Comparison of ENCODE assay signal across 8 cellular contexts in genomic region chr4:153222790-153223417, GRCh38. TPM values are rescaled to one million over a fixed set of nuclear protein-coding genes. Genes with fewer than 3 reads are reported as not detected.
DNase-seq lines count a peak whose midpoint lies in the region; ATAC-seq and TF ChIP-seq lines count a peak whose summit lies in the region.

No MANE protein-coding gene starts in this region.

- CTCF ChIA-PET in HEK293T (lab: Yijun Ruan, JAX): interaction anchor here (0.6 to 1.6 kb wide), 7 partner anchors 10 to 80 kb away, joined by 3 to 7 read pairs (median 4); partner anchors contain the start of gene TRIM2

- H3K9me3 Mint-ChIP-seq in natural killer cell: no peaks in the 10 kb centered on the region

- H3K27me3 ChIP-seq in aorta (ENCODE audit: control insufficient read depth in 1 of 2, insufficient read depth in 2 of 2, low read length in 1 of 2): no peaks in the 10 kb centered on the region

- POLR2A ChIA-PET in HEK293T (lab: Yijun Ruan, JAX): interaction anchor here (1.0 to 2.6 kb wide), 10 partner anchors 10 to 243 kb away, joined by 3 to 14 read pairs (median 4); partner anchors contain the start of genes TMEM131L and TRIM2

- ATAC-seq in GM18502 (IDR thresholded peaks at IDR 0.05; ENCODE audit: poor library complexity, unreplicated experiment): peak; percentile 55
- ATAC-seq in natural killer cell: peak; percentile 64 to 80 (median 68)
- ATAC-seq in aorta (ENCODE audit: low FRiP score): peak; percentile 92

- DNase-seq in HEK293T (ENCODE audit: extremely low spot score) (peak; percentile 65), NCI-H226 (peak; percentile 13), fibroblast of the aortic adventitia (ENCODE audit: low read depth) (peak; percentile 37), natural killer cell (peak; percentile 17), aorta (peak; percentile 73 to 87), putamen (ENCODE audit: low spot score) (no peak)
- DNase-seq in activated effector memory CD4-positive, alpha-beta T cell treated with anti-CD3 and anti-CD28 coated beads, Interleukin-2, amount 50 U/mL, for 16 hours: peak; percentile 73

- H3K27ac Mint-ChIP-seq in natural killer cell: no peak overlapping the region

- H3K4me1 ChIP-seq in aorta (ENCODE audit: control insufficient read depth in 1 of 2, insufficient read depth in 2 of 2, low read length in 2 of 2): no peaks in the 10 kb centered on the region

- WGBS in aorta, 2 donors: 0% methylated on average over 51 to 57 of the region's 57 CpGs

- H3K27me3 Mint-ChIP-seq in natural killer cell (ENCODE audit: low read depth in 2 of 2): peaks cover 36 to 49% of the 10 kb centered on the region in 2 donors

- TF ChIP-seq CTCF in fibroblast of the aortic adventitia (IDR thresholded peaks at IDR 0.05; ENCODE audit: insufficient read depth, low read length) (no peak), natural killer cell (IDR thresholded peaks at IDR 0.05) (no peak)

- no peaks in the 10 kb centered on the region for H3K9me3 ChIP-seq in aorta (ENCODE audit: control insufficient read depth, low read length)

- peak overlapping the region; percentile 52 to 79 for H3K27ac ChIP-seq in aorta (ENCODE audit: low read depth in 1 of 2, low read length in 2 of 2)

- H3K36me3 ChIP-seq in aorta (ENCODE audit: control insufficient read depth in 1 of 2, insufficient read depth in 2 of 2, low read length in 1 of 2): no peaks in the 10 kb centered on the region

- intact Hi-C loops in natural killer cell (cut with micrococcal nuclease) (no loop called here), aorta (cut with DNase I) (loop anchor here in 1 of 2 donors (5.0 kb wide), 1 partner anchor 71 kb away; no protein-coding TSS in a partner anchor)

- peaks cover 12 to 15% of the 10 kb centered on the region in 2 donors for H3K4me1 Mint-ChIP-seq in natural killer cell

- H3K36me3 Mint-ChIP-seq in natural killer cell: peaks cover 12% of the 10 kb centered on the region

- H3K4me3 ChIP-seq in fibroblast of the aortic adventitia (ENCODE audit: low read depth, low read length) (peak overlapping the region; percentile 79), aorta (ENCODE audit: low read length in 2 of 2) (peak overlapping the region; percentile 64 to 73)

- H3K4me3 Mint-ChIP-seq in natural killer cell: peak overlapping the region; percentile 87

TF ChIP-seq in HEK293T, 16 proteins besides CTCF, POLR2A, EP300 and RAD21:
- TF ChIP-seq BHLHE40 (IDR thresholded peaks at IDR 0.05; ENCODE audit: borderline replicate concordance) (no peak), L3MBTL2 (conservative IDR thresholded peaks at IDR 0.05) (peak; percentile 73)
TF ChIP-seq in HEK293T: peak in this region for 1.

RNA-seq across cellular contexts. Expression of gene TRIM2, which starts 18.7 kb away (rescaled TPM):
- 34.6 and 78.5 TPM in 2 replicates for total RNA-seq in fibroblast of the aortic adventitia (ENCODE audit: low replicate concordance)
- total RNA-seq in natural killer cell: under 1 TPM in 1 of 3 donors, not detected in 2; 0.11 TPM
- total RNA-seq in aorta: 10 to 100 TPM; 27.6 to 53.4 TPM
- polyA plus RNA-seq in aorta: 10 to 100 TPM in 1 of 2 donors, 1 to 10 TPM in 1; 7.5 to 10.2 TPM

Comparison
In these comparisons a context has a peak if more than half of its experiments do, and no peak if none do; other contexts are left out.
1. RNA of gene TRIM2, which starts 18.7 kb away (total RNA-seq): 34.6 to 78.5 TPM in fibroblast of the aortic adventitia and 27.6 to 53.4 TPM in aorta; 0.11 TPM in natural killer cell; every median in the first group is over 10 times any median in the second.
2. Peak in every context shown above with its lines, with median percentiles within 50 percentile points of each other: ATAC-seq.